Comparison of ENCODE assay signal across 8 cellular contexts in the genomic region with DNA sequence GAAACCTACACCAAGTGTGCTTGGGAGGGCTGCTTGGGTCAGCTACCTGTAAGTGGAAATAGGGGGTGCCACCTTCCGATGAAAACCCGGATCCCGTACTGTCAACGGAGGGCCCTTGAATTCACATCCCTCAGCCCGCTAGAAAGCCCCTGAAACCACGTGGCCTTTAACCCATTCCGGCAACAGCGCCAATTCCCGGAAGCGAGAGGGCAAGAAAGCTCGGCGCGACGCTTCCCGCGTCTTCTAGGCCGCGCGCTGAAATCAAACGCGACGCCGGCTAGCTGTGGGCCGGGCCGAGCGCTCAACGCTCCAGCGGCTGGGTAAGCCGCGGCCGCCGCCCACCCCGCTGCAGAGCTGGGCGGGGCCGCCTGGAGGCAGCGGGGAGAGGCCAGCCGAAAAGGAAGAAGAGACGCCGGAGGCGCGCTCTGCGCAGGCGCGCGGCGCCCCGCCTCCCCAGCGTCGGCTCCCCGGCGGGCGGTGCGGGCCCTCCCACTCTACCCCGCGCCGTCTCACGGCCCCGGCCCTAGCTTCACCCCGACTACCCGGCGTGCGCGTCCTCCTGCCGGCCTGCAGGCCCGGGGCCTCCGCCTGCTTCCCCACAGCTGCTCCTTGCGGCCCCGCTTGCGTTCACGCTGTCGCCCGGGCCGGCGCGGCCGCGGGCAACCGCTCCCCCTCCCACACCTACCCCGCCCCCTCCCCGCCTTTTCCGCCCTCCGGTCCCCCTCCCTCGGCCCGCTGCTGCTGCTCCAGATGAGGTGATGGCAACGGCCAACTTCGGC. TPM values are rescaled to one million over a fixed set of nuclear protein-coding genes. Genes with fewer than 3 reads are reported as not detected.
DNase-seq lines count a peak whose midpoint lies in the region; ATAC-seq and TF ChIP-seq lines count a peak whose summit lies in the region.

Gene KIF2A (plus strand): TSS at position 492 of the 779 bp plus-strand sequence. CDS start 267 bp downstream, at position 759.

- H3K4me1 ChIP-seq in spleen: peaks cover 15 to 51% (median 44%) of the 10 kb centered on the region in 6 donors

- peak; percentile 100 for DNase-seq in AG20443 (ENCODE audit: low spot score)
- DNase-seq in NCI-H345 treated with DMSO at 0.1 percent for 48 hours (lab: John Stamatoyannopoulos, UW; ENCODE audit: unreplicated experiment): peak; percentile 73
- peak; percentile 77 to 89 (median 83) for DNase-seq in activated CD4-positive, CD25-positive, alpha-beta regulatory T cell (lab: John Stamatoyannopoulos, UW)
- peak in 60 of 61 donors; percentile 48 to 93 (median 82) for DNase-seq in caudate nucleus (lab: John Stamatoyannopoulos, UW)
- peak; percentile 90 for DNase-seq in inferior parietal cortex (ENCODE audit: extremely low spot score)
- peak; percentile 98 for DNase-seq in spleen

- peak within 1 kb of the TSS; percentile 93 for H3K27ac ChIP-seq in caudate nucleus (ENCODE audit: low read depth, low read length)
- H3K27ac ChIP-seq in spleen: peak within 1 kb of the TSS; percentile 87 to 98 (median 94)

- ATAC-seq in GM19035 (IDR thresholded peaks at IDR 0.05; ENCODE audit: unreplicated experiment) (peak; percentile 91), HG03342 (IDR thresholded peaks at IDR 0.05; ENCODE audit: unreplicated experiment) (peak; percentile 92)

- WGBS in spleen, 5 donors: 0% methylated on average over 47 to 86 of the region's 86 CpGs

- H3K9me3 ChIP-seq in spleen: no peaks in the 10 kb centered on the region

- H3K4me3 ChIP-seq in spleen: peak within 1 kb of the TSS; percentile 78 to 99 (median 95)

- no peak for TF ChIP-seq POLR2A in spleen (IDR thresholded peaks at IDR 0.05)

- intact Hi-C loops in spleen (cut with DNase I; ENCODE audit: low total_unique reads): loop anchor here (10.0 kb wide), 1 partner anchor 99 kb away; the partner anchor contains the start of gene DIMT1

- H3K36me3 ChIP-seq in spleen: no peaks in the 10 kb centered on the region

- H3K27me3 ChIP-seq in spleen (replicated peaks in 1 of 7): no peaks in the 10 kb centered on the region

- TF ChIP-seq CTCF in spleen (IDR thresholded peaks at IDR 0.05 in 8 of 11, conservative IDR thresholded peaks at IDR 0.05 in 3 of 11): peak in 9 of 11 experiments; percentile 17 to 67 (median 40)

RNA-seq across cellular contexts. Expression of gene KIF2A, which starts in this region (rescaled TPM):
- 10 to 100 TPM; 40.9 to 66.7 (median 48.0) TPM for total RNA-seq in spleen
- polyA plus RNA-seq in spleen: 1 to 10 TPM; 4.3 to 7.0 (median 4.5) TPM

Comparison
In these comparisons a context has a peak if more than half of its experiments do, and no peak if none do; other contexts are left out.
1. Peak in every context shown above with its lines: DNase-seq, ATAC-seq, H3K4me3 ChIP-seq and H3K27ac ChIP-seq.